In the genomic region with DNA sequence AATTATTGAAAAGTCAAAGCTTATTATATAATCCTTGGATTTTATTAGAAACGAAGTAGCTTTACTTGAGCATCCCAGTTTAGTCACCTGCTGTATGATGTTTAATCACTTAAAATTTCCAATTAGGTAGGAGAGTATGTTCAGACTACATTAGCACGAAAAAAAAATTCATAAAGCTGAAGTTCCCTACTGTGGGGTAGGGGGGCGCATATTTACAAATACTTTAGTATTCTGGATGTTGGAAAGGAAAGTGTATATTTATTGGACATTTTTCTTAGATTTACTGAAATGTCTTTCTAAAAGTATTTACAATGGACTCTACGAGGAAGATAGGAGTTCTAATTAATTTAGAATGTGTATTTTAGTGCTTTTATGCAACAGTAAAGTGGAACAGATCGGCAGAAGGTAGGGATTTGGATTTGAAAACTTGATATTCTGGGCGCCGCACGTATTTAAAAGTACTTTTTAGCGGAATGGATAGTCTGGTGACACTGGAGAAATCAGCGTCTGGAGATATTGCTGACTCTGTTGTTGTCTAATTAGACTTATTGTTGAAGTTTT, we compare ENCODE assay signal across 8 cellular contexts. TPM values are rescaled to one million over a fixed set of nuclear protein-coding genes. Genes with fewer than 3 reads are reported as not detected.
A peak's percentile ranks its signal among the peaks of the same experiment; 100 is the strongest.
DNase-seq lines count a peak whose midpoint lies in the region; ATAC-seq, FAIRE-seq and TF ChIP-seq lines count a peak whose summit lies in the region.

No MANE protein-coding gene starts in this region.

- peaks cover 4 to 9% of the 10 kb centered on the region in 2 experiments for H4K20me1 ChIP-seq in H1 (replicated peaks in 1 of 2; ENCODE audit: control insufficient read depth in 1 of 2, insufficient read depth in 2 of 2, low read length in 2 of 2)

- no peak overlapping the region for H3K4ac ChIP-seq in H1 (replicated peaks; ENCODE audit: insufficient read length, low read depth, low read length)

- peak overlapping the region; percentile 89 to 93 (median 89); a peak in 6 of 8 replicates for H3K4me3 ChIP-seq in H1 (ENCODE audit: extremely low read depth in 1 of 4, insufficient read depth in 2 of 4, low read depth in 3 of 4, low read length in 4 of 4)
- peak overlapping the region in 1 of 2 donors; percentile 92 for H3K4me3 ChIP-seq in prostate gland

- H3K4me1 Mint-ChIP-seq in activated T-cell treated with anti-CD3 and anti-CD28 coated beads, Interleukin-2, amount 50 U/mL, for 72 hours (ENCODE audit: low read depth), result peaks cover 38% of the 10 kb centered on the region

- intact Hi-C loops in prostate gland (cut with DNase I), result loop anchor here (2.0 to 10.0 kb wide), 2 partner anchors 33 to 169 kb away; a partner anchor contains a TSS

- no peaks in the 10 kb centered on the region for H3K27me3 Mint-ChIP-seq in activated T-cell treated with anti-CD3 and anti-CD28 coated beads, Interleukin-2, amount 50 U/mL, for 72 hours (ENCODE audit: low read depth)

- no peaks in the 10 kb centered on the region for H3K9me3 Mint-ChIP-seq in activated T-cell treated with anti-CD3 and anti-CD28 coated beads, Interleukin-2, amount 50 U/mL, for 72 hours

- no peak overlapping the region for H3K18ac ChIP-seq in H1 (ENCODE audit: extremely low read depth, low read length)

- H2BK12ac ChIP-seq in H1 (ENCODE audit: low read depth, low read length), result no peak overlapping the region

- H3K9me3 ChIP-seq in H1 (ENCODE audit: insufficient read depth in 2 of 2, low read depth in 1 of 2, low read length in 1 of 2), result no peaks in the 10 kb centered on the region
- no peaks in the 10 kb centered on the region for H3K9me3 ChIP-seq in prostate gland

- peaks cover 2% of the 10 kb centered on the region; the same call in 1 of the 2 replicates for H3K79me1 ChIP-seq in H1 (ENCODE audit: low read depth, low read length)

- POLR2A ChIA-PET in H1 (lab: Charles Lee; ENCODE audit: partially characterized antibody), result interaction anchor here (1.9 kb wide), 1 partner anchor 21 kb away, joined by 5 read pairs; no protein-coding TSS in a partner anchor

- CTCF ChIA-PET in H1 (lab: Charles Lee; ENCODE audit: partially characterized antibody), result interaction anchor here (0.6 to 1.4 kb wide), 6 partner anchors 21 to 373 kb away, joined by 3 read pairs; no protein-coding TSS in a partner anchor

- H3K14ac ChIP-seq in H1 (ENCODE audit: insufficient read length), result no peak overlapping the region

- peaks cover 3% of the 10 kb centered on the region; the same call in 1 of the 2 replicates for H3K23me2 ChIP-seq in H1 (ENCODE audit: low read depth, low read length)

- peak overlapping the region; percentile 55 for H3K27ac Mint-ChIP-seq in activated T-cell treated with anti-CD3 and anti-CD28 coated beads, Interleukin-2, amount 50 U/mL, for 72 hours

- no peak overlapping the region for H4K8ac ChIP-seq in H1 (ENCODE audit: extremely low read depth, insufficient read depth, low read length)

- 59% methylated on average over 10 of the region's 10 CpGs; no CpG with 5 or more reads in 1 of the 2 experiments for WGBS in H1 (ENCODE audit: extremely low coverage in 1 of 2, insufficient coverage in 1 of 2, insufficient read length in 1 of 2, insufficient replicate concordance in 2 of 2, low coverage in 1 of 2, low lambda C conversion rate in 2 of 2, missing lambda C conversion rate in 1 of 2), 2 experiments
- WGBS in prostate gland, result 35% methylated on average over 10 of the region's 10 CpGs

- no peak overlapping the region for H4K91ac ChIP-seq in H1 (replicated peaks; ENCODE audit: insufficient read length, low read length)

- peak overlapping the region; percentile 61 to 84 for H3K4me2 ChIP-seq in H1 (ENCODE audit: insufficient read depth in 1 of 2, low read depth in 2 of 2, low read length in 2 of 2)

- no peak for TF ChIP-seq EP300 in H1 (IDR thresholded peaks at IDR 0.05; ENCODE audit: borderline replicate concordance in 1 of 2, low read depth in 2 of 2, low read length in 2 of 2)

- no peak overlapping the region for H2BK15ac ChIP-seq in H1 (ENCODE audit: low read length)

- peaks cover 4 to 63% of the 10 kb centered on the region in 2 experiments; a peak in 3 of 4 replicates for H3K79me2 ChIP-seq in H1 (ENCODE audit: control insufficient read depth in 1 of 2, insufficient read depth in 2 of 2, low read length in 2 of 2)

- H3K4me3 Mint-ChIP-seq in activated T-cell treated with anti-CD3 and anti-CD28 coated beads, Interleukin-2, amount 50 U/mL, for 72 hours, result peak overlapping the region; percentile 92 to 98

- H3K4me1 ChIP-seq in H1 (replicated peaks in 1 of 4; ENCODE audit: control insufficient read depth in 3 of 4, insufficient read depth in 4 of 4, low read length in 3 of 4) (peaks cover 0 to 3% (median 0%) of the 10 kb centered on the region in 4 experiments; a peak in 1 of 7 replicates), prostate gland (replicated peaks) (peaks cover 4% of the 10 kb centered on the region)

- no peak overlapping the region for H2AK5ac ChIP-seq in H1 (ENCODE audit: low read depth, low read length)

- in situ Hi-C loops in GM13976 (cut with MboI; ENCODE audit: low sequenced_read_pairs, unreplicated experiment), result no loop called here

- H3K56ac ChIP-seq in H1 (replicated peaks; ENCODE audit: insufficient read length, low read depth, low read length), result no peak overlapping the region

- H3K36me3 Mint-ChIP-seq in activated T-cell treated with anti-CD3 and anti-CD28 coated beads, Interleukin-2, amount 50 U/mL, for 72 hours (ENCODE audit: insufficient read depth in 2 of 2), result peaks cover 2 to 5% of the 10 kb centered on the region in 2 donors

- no peak overlapping the region for H2AFZ ChIP-seq in H1 (ENCODE audit: low read length)

- H3K27ac ChIP-seq in H1 (ENCODE audit: low read depth, low read length), result no peak overlapping the region
- peak overlapping the region; percentile 9 to 93 for H3K27ac ChIP-seq in prostate gland

- no peak for TF ChIP-seq RAD21 in H1 (IDR thresholded peaks at IDR 0.05 in 1 of 2, conservative IDR thresholded peaks at IDR 0.05 in 1 of 2; ENCODE audit: low read depth in 2 of 2, low read length in 2 of 2)

- TF ChIP-seq CTCF in H1 (IDR thresholded peaks at IDR 0.05; ENCODE audit: control extremely low read depth in 1 of 3, insufficient read depth in 1 of 3, low read depth in 1 of 3, low read length in 3 of 3) (no peak), prostate gland (IDR thresholded peaks at IDR 0.05) (peak in 1 of 4 experiments; percentile 27), GM13976 (IDR thresholded peaks at IDR 0.05; ENCODE audit: borderline replicate concordance, control extremely low read depth, extremely low read depth, insufficient read depth, missing control alignments) (no peak)

- H2BK120ac ChIP-seq in H1 (replicated peaks; ENCODE audit: low read depth, low read length), result no peak overlapping the region

- H2BK20ac ChIP-seq in H1 (ENCODE audit: low read length), result no peak overlapping the region

- H3K27me3 ChIP-seq in H1 (replicated peaks in 1 of 4; ENCODE audit: control insufficient read depth in 3 of 4, extremely low read depth in 1 of 4, insufficient read depth in 3 of 4, low read length in 3 of 4), result no peaks in the 10 kb centered on the region
- no peaks in the 10 kb centered on the region for H3K27me3 ChIP-seq in prostate gland (replicated peaks; ENCODE audit: insufficient read depth)

- TF ChIP-seq POLR2A in H1 (IDR thresholded peaks at IDR 0.05; ENCODE audit: control extremely low read depth in 1 of 2, low read depth in 2 of 2, low read length in 2 of 2) (no peak), prostate gland (IDR thresholded peaks at IDR 0.05) (no peak)

- no peak for DNase-seq in activated T-cell treated with anti-CD3 and anti-CD28 coated beads, Interleukin-2, amount 50 U/mL, for 72 hours
- DNase-seq in activated T-cell treated with anti-CD3 and anti-CD28 coated beads for 4 hours, result no peak
- DNase-seq in NCI-H82 (lab: John Stamatoyannopoulos, UW), result peak; percentile 41
- DNase-seq in H1 (ENCODE audit: low read depth in 1 of 2, low spot score in 2 of 2), result no peak
- no peak for DNase-seq in prostate gland (ENCODE audit: low spot score)
- no peak for DNase-seq in GM13976 (ENCODE audit: low spot score)

- H4K5ac ChIP-seq in H1 (ENCODE audit: insufficient read length, low read depth, low read length), result no peak overlapping the region

- no peak for FAIRE-seq in H1 (lab: Jason Lieb, UNC)

- no peak overlapping the region for H3K23ac ChIP-seq in H1 (ENCODE audit: insufficient read length)

- ATAC-seq in activated T-cell treated with anti-CD3 and anti-CD28 coated beads, Interleukin-2, amount 50 U/mL, for 72 hours (replicated peaks in 1 of 2), result no peak
- ATAC-seq in HG03469 (IDR thresholded peaks at IDR 0.05; ENCODE audit: unreplicated experiment), result no peak
- no peak for ATAC-seq in GM18498 (IDR thresholded peaks at IDR 0.05; ENCODE audit: unreplicated experiment)

- no peak overlapping the region for H2BK5ac ChIP-seq in H1 (ENCODE audit: low read depth, low read length)

- no peaks in the 10 kb centered on the region for H3K36me3 ChIP-seq in H1 (ENCODE audit: control insufficient read depth in 2 of 4, insufficient read depth in 4 of 4, low read length in 3 of 4)
- no peaks in the 10 kb centered on the region for H3K36me3 ChIP-seq in prostate gland

- peak overlapping the region in 1 of 4 experiments; percentile 71; a peak in 1 of 7 replicates for H3K9ac ChIP-seq in H1 (replicated peaks in 1 of 4; ENCODE audit: extremely low read depth in 1 of 4, low read depth in 3 of 4, low read length in 3 of 4)

RNA-seq across cellular contexts. Expression of a gene that starts 1.9 kb away (rescaled TPM):
- total RNA-seq in activated T-cell treated with anti-CD3 and anti-CD28 coated beads, Interleukin-2, amount 50 U/mL, for 72 hours, result 10 to 100 TPM; 21.3 to 25.1 TPM
- 22.1 and 23.7 TPM in 2 replicates for total RNA-seq in H1 (2021; fragmentation: NEBNext Ultra II Directional; extraction: Animal tissue kit (Norgen Biotek cat#: 25700))
- polyA plus RNA-seq in H1 (2011; rRNA removed), result 14.1 and 25.6 TPM in 2 replicates
- 22.6 TPM for polyA plus RNA-seq in H1 (2011; cell fraction: cytosol; rRNA removed)
- 20.3 TPM for polyA plus RNA-seq in H1 (2011; cell fraction: nucleus; rRNA removed)
- 16.3 to 18.6 TPM (median 18.0 TPM) in 4 replicates for polyA plus RNA-seq in H1 (2012, experiment 1 of 2)
- polyA plus RNA-seq in H1 (2012, experiment 2 of 2), result 3.3 TPM
- polyA plus RNA-seq in H1 (2013, experiment 1 of 2), result 22.8 TPM
- 20.2 TPM for polyA plus RNA-seq in H1 (2013, experiment 2 of 2)
- 41.1 and 43.9 TPM in 2 replicates for polyA minus RNA-seq in H1 (2011; rRNA and poly(A)+ RNA removed)
- 16.9 TPM for polyA minus RNA-seq in H1 (2011; cell fraction: cytosol; rRNA and poly(A)+ RNA removed)
- polyA minus RNA-seq in H1 (2011; cell fraction: nucleus; rRNA and poly(A)+ RNA removed), result 23.4 TPM
- 10 to 100 TPM in 1 of 2 donors, 1 to 10 TPM in 1; 9.9 to 11.6 TPM for total RNA-seq in prostate gland

RNA-seq across cellular contexts. Expression of a gene that starts 33.7 kb away (rescaled TPM):
- 10 to 100 TPM; 46.3 to 47.0 TPM for total RNA-seq in activated T-cell treated with anti-CD3 and anti-CD28 coated beads, Interleukin-2, amount 50 U/mL, for 72 hours
- 13.8 and 15.0 TPM in 2 replicates for total RNA-seq in H1 (2021; fragmentation: NEBNext Ultra II Directional; extraction: Animal tissue kit (Norgen Biotek cat#: 25700))
- 3.1 and 4.0 TPM in 2 replicates for polyA plus RNA-seq in H1 (2011; rRNA removed)
- 5.1 TPM for polyA plus RNA-seq in H1 (2011; cell fraction: cytosol; rRNA removed)
- 4.7 TPM for polyA plus RNA-seq in H1 (2011; cell fraction: nucleus; rRNA removed)
- polyA plus RNA-seq in H1 (2012, experiment 1 of 2), result 6.7 to 8.2 TPM (median 7.4 TPM) in 4 replicates
- 0.37 TPM for polyA plus RNA-seq in H1 (2012, experiment 2 of 2)
- polyA plus RNA-seq in H1 (2013, experiment 1 of 2), result 8.9 TPM
- 9.2 TPM for polyA plus RNA-seq in H1 (2013, experiment 2 of 2)
- 12.4 and 20.0 TPM in 2 replicates for polyA minus RNA-seq in H1 (2011; rRNA and poly(A)+ RNA removed)
- polyA minus RNA-seq in H1 (2011; cell fraction: cytosol; rRNA and poly(A)+ RNA removed), result 8.1 TPM
- polyA minus RNA-seq in H1 (2011; cell fraction: nucleus; rRNA and poly(A)+ RNA removed), result 36.3 TPM
- 10 to 100 TPM; 22.4 to 28.2 TPM for total RNA-seq in prostate gland
